In the genomic region with DNA sequence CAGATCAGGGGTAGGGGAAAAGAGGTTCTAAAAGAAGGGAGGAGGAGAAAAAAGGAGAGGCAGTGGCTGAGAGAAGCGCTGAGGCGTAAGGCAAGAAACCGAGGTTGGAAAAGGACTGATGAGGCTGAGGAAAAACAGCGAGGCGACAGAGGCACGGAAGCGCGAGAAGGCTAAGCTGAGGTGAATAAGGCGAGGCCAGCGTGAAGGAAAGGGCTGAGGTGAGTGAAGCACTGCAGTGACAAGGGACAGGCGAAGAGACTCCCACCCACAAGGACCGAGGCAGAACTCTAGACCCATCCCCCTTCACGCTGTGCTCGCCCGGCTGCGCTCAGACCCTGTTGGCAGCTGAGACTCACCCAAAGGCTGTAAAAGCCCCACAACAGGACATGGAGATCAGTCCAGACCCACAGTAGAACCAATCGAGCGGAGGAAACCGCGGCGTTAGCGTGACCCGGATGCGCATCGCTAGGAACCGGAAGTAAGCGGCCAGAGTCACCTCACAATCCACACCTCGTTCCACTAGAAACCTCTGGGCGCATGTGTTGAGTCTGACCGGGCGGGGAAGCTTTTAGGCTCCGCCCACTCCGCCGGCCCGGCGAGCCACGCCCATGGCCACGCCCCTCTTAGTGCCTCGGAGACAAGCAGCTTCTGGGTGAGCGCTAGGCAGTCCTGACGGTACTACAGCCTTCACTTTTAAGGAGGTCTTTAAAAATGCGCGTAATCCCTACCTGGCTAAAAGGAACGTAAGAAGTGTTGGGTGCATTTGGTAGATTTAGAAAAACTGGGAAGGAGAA, we compare ENCODE assay signal across 1 cellular context.
TF ChIP-seq lines count a peak whose summit lies in the region.

A gene with protein sequence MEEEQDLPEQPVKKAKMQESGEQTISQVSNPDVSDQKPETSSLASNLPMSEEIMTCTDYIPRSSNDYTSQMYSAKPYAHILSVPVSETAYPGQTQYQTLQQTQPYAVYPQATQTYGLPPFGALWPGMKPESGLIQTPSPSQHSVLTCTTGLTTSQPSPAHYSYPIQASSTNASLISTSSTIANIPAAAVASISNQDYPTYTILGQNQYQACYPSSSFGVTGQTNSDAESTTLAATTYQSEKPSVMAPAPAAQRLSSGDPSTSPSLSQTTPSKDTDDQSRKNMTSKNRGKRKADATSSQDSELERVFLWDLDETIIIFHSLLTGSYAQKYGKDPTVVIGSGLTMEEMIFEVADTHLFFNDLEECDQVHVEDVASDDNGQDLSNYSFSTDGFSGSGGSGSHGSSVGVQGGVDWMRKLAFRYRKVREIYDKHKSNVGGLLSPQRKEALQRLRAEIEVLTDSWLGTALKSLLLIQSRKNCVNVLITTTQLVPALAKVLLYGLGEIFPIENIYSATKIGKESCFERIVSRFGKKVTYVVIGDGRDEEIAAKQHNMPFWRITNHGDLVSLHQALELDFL (minus strand): TSS at position 443 of the 794 bp plus-strand sequence. CDS start 30,584 bp downstream, outside the sequence.

TF ChIP-seq in HepG2, 621 proteins besides CTCF, POLR2A, EP300 and RAD21 (continued from another document):
- TF ChIP-seq, protein P1, sequence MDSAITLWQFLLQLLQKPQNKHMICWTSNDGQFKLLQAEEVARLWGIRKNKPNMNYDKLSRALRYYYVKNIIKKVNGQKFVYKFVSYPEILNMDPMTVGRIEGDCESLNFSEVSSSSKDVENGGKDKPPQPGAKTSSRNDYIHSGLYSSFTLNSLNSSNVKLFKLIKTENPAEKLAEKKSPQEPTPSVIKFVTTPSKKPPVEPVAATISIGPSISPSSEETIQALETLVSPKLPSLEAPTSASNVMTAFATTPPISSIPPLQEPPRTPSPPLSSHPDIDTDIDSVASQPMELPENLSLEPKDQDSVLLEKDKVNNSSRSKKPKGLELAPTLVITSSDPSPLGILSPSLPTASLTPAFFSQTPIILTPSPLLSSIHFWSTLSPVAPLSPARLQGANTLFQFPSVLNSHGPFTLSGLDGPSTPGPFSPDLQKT (CRISPR knock-in tag; IDR thresholded peaks at IDR 0.05; ENCODE audit: borderline replicate concordance), result no peak
- TF ChIP-seq TCF7L2 (IDR thresholded peaks at IDR 0.05; ENCODE audit: low read depth, low read length) (no peak), CBX2 (IDR thresholded peaks at IDR 0.05; ENCODE audit: low read depth, low read length) (no peak), CBX2 (CRISPR knock-in tag; IDR thresholded peaks at IDR 0.05; ENCODE audit: low read depth) (no peak), ZNF253 (CRISPR knock-in tag; IDR thresholded peaks at IDR 0.05; ENCODE audit: borderline replicate concordance) (0 out of 2 replicates have a peak, but pooled peaks have one; percentile 39), ZNF10 (CRISPR knock-in tag; IDR thresholded peaks at IDR 0.05; ENCODE audit: borderline replicate concordance, low read depth) (no peak), RBM39 (IDR thresholded peaks at IDR 0.05; ENCODE audit: low read depth, low read length, poor library complexity, severe bottlenecking) (no peak), KAT7 (CRISPR knock-in tag; IDR thresholded peaks at IDR 0.05; ENCODE audit: borderline replicate concordance) (peak; percentile 89), ZNF138 (CRISPR knock-in tag; IDR thresholded peaks at IDR 0.05; ENCODE audit: low read depth) (peak; percentile 77; the same call in 1 of the 2 replicates), MBD4 (IDR thresholded peaks at IDR 0.05; ENCODE audit: borderline replicate concordance, low read length) (no peak), NFRKB (IDR thresholded peaks at IDR 0.05) (no peak), MEIS1 (CRISPR knock-in tag; IDR thresholded peaks at IDR 0.05; ENCODE audit: borderline replicate concordance) (0 out of 2 replicates have a peak, but pooled peaks have one; percentile 58), FOXP1 (IDR thresholded peaks at IDR 0.05) (no peak), FOXP1 (CRISPR knock-in tag; IDR thresholded peaks at IDR 0.05) (0 out of 2 replicates have a peak, but pooled peaks have one; percentile 17), SALL2 (CRISPR knock-in tag; IDR thresholded peaks at IDR 0.05) (no peak), HIVEP1 (CRISPR knock-in tag; IDR thresholded peaks at IDR 0.05) (no peak), MEIS2 (CRISPR knock-in tag; IDR thresholded peaks at IDR 0.05) (peak; percentile 44; the same call in 1 of the 2 replicates), ZFP90 (CRISPR knock-in tag; IDR thresholded peaks at IDR 0.05; ENCODE audit: borderline replicate concordance) (no peak), ZKSCAN5 (CRISPR knock-in tag; IDR thresholded peaks at IDR 0.05) (no peak), SIX1 (CRISPR knock-in tag; IDR thresholded peaks at IDR 0.05; ENCODE audit: borderline replicate concordance) (no peak), ZNF563 (CRISPR knock-in tag; IDR thresholded peaks at IDR 0.05) (0 out of 2 replicates have a peak, but pooled peaks have one; percentile 39), MED1 (CRISPR knock-in tag; IDR thresholded peaks at IDR 0.05) (no peak)
- TF ChIP-seq, protein P2, sequence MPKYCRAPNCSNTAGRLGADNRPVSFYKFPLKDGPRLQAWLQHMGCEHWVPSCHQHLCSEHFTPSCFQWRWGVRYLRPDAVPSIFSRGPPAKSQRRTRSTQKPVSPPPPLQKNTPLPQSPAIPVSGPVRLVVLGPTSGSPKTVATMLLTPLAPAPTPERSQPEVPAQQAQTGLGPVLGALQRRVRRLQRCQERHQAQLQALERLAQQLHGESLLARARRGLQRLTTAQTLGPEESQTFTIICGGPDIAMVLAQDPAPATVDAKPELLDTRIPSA (CRISPR knock-in tag; IDR thresholded peaks at IDR 0.05; ENCODE audit: borderline replicate concordance), result no peak; the same call in 1 of the 2 replicates
- TF ChIP-seq, protein P3, sequence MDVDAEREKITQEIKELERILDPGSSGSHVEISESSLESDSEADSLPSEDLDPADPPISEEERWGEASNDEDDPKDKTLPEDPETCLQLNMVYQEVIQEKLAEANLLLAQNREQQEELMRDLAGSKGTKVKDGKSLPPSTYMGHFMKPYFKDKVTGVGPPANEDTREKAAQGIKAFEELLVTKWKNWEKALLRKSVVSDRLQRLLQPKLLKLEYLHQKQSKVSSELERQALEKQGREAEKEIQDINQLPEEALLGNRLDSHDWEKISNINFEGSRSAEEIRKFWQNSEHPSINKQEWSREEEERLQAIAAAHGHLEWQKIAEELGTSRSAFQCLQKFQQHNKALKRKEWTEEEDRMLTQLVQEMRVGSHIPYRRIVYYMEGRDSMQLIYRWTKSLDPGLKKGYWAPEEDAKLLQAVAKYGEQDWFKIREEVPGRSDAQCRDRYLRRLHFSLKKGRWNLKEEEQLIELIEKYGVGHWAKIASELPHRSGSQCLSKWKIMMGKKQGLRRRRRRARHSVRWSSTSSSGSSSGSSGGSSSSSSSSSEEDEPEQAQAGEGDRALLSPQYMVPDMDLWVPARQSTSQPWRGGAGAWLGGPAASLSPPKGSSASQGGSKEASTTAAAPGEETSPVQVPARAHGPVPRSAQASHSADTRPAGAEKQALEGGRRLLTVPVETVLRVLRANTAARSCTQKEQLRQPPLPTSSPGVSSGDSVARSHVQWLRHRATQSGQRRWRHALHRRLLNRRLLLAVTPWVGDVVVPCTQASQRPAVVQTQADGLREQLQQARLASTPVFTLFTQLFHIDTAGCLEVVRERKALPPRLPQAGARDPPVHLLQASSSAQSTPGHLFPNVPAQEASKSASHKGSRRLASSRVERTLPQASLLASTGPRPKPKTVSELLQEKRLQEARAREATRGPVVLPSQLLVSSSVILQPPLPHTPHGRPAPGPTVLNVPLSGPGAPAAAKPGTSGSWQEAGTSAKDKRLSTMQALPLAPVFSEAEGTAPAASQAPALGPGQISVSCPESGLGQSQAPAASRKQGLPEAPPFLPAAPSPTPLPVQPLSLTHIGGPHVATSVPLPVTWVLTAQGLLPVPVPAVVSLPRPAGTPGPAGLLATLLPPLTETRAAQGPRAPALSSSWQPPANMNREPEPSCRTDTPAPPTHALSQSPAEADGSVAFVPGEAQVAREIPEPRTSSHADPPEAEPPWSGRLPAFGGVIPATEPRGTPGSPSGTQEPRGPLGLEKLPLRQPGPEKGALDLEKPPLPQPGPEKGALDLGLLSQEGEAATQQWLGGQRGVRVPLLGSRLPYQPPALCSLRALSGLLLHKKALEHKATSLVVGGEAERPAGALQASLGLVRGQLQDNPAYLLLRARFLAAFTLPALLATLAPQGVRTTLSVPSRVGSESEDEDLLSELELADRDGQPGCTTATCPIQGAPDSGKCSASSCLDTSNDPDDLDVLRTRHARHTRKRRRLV (CRISPR knock-in tag; IDR thresholded peaks at IDR 0.05), result no peak
- TF ChIP-seq, protein P4, sequence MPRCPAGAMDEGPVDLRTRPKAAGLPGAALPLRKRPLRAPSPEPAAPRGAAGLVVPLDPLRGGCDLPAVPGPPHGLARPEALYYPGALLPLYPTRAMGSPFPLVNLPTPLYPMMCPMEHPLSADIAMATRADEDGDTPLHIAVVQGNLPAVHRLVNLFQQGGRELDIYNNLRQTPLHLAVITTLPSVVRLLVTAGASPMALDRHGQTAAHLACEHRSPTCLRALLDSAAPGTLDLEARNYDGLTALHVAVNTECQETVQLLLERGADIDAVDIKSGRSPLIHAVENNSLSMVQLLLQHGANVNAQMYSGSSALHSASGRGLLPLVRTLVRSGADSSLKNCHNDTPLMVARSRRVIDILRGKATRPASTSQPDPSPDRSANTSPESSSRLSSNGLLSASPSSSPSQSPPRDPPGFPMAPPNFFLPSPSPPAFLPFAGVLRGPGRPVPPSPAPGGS (CRISPR knock-in tag; IDR thresholded peaks at IDR 0.05), result no peak
- TF ChIP-seq, protein P5, sequence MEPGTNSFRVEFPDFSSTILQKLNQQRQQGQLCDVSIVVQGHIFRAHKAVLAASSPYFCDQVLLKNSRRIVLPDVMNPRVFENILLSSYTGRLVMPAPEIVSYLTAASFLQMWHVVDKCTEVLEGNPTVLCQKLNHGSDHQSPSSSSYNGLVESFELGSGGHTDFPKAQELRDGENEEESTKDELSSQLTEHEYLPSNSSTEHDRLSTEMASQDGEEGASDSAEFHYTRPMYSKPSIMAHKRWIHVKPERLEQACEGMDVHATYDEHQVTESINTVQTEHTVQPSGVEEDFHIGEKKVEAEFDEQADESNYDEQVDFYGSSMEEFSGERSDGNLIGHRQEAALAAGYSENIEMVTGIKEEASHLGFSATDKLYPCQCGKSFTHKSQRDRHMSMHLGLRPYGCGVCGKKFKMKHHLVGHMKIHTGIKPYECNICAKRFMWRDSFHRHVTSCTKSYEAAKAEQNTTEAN (CRISPR knock-in tag; conservative IDR thresholded peaks at IDR 0.05), result no peak
- TF ChIP-seq, protein P6, sequence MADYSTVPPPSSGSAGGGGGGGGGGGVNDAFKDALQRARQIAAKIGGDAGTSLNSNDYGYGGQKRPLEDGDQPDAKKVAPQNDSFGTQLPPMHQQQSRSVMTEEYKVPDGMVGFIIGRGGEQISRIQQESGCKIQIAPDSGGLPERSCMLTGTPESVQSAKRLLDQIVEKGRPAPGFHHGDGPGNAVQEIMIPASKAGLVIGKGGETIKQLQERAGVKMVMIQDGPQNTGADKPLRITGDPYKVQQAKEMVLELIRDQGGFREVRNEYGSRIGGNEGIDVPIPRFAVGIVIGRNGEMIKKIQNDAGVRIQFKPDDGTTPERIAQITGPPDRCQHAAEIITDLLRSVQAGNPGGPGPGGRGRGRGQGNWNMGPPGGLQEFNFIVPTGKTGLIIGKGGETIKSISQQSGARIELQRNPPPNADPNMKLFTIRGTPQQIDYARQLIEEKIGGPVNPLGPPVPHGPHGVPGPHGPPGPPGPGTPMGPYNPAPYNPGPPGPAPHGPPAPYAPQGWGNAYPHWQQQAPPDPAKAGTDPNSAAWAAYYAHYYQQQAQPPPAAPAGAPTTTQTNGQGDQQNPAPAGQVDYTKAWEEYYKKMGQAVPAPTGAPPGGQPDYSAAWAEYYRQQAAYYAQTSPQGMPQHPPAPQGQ (CRISPR knock-in tag; IDR thresholded peaks at IDR 0.05; ENCODE audit: borderline replicate concordance), result no peak
